Comparison of ENCODE assay signal across 24 cellular contexts in genomic region chr5:22341406-22341805, GRCh38.
"Had no signal": no experiment of that assay in that cellular context is flagged by ENCODE, and none has a peak within 500 bp of the region (broad histone marks: within the 10 kb centered on the region; RNA-seq: fewer than 3 reads in every experiment).

No MANE protein-coding gene starts in this region.

- H3K36me3 ChIP-seq: stomach, suprapubic skin, thoracic aorta, thyroid gland, tibial artery, tibial nerve, transverse colon, upper lobe of left lung, upper lobe of right lung, uterus, vagina had no signal

- DNase-seq: stimulated activated CD4-positive, alpha-beta T cell treated with anti-CD3 and anti-CD28 coated beads, Interleukin-2, amount 100 ng/mL, for 48 hours; stimulated activated CD4-positive, alpha-beta T cell treated with anti-CD3 and anti-CD28 coated beads, Interleukin-4, amount 100 ng/mL, for 1 hour; stimulated activated CD4-positive, alpha-beta T cell treated with anti-CD3 and anti-CD28 coated beads, Interleukin-4, amount 100 ng/mL, for 24 hours; stimulated activated CD4-positive, alpha-beta T cell treated with anti-CD3 and anti-CD28 coated beads, Interleukin-4, amount 100 ng/mL, for 4 hours; stimulated activated CD8-positive, alpha-beta memory T cell treated with anti-CD3 and anti-CD28 coated beads, Interleukin-4, amount 100 ng/mL, for 48 hours; stimulated activated naive B cell treated with anti-CD40 and anti-IgM and Interleukin-4, amounts not matched to agents 10 μg/mL and 1 μg/mL and 100 μg/mL, for 72 hours; stimulated activated naive CD4-positive, alpha-beta T cell; stimulated activated naive CD4-positive, alpha-beta T cell treated with Interleukin-2 at 50 U/mL for 16 hours; stimulated activated naive CD8-positive, alpha-beta T cell treated with anti-CD3 and anti-CD28 coated beads, Interleukin-15, amount 100 ng/mL, for 72 hours; stimulated activated naive CD8-positive, alpha-beta T cell treated with anti-CD3 and anti-CD28 coated beads, Interleukin-15, Interleukin-2, amounts not matched to agents 100 U/mL and 50 U/mL, for 24 hours; stomach; substantia nigra; testis; thyroid gland; tibial artery; transverse colon; trophoblast cell; upper lobe of left lung; upper lobe of right lung; uterus had no signal

- H3K9me3 ChIP-seq: suprapubic skin, testis, thoracic aorta, thyroid gland, tibial artery, transverse colon, upper lobe of right lung, uterus, vagina had no signal

- H3K4me3 ChIP-seq: stomach, suprapubic skin, testis, thoracic aorta, thyroid gland, tibial artery, tibial nerve, transverse colon, upper lobe of left lung, upper lobe of right lung, uterus, vagina had no signal

- H3K27me3 ChIP-seq: stomach, suprapubic skin, testis, thyroid gland, tibial artery, tibial nerve, transverse colon, upper lobe of left lung, upper lobe of right lung, uterus, vagina had no signal

- H3K4me1 ChIP-seq: stomach, suprapubic skin, testis, thyroid gland, tibial artery, tibial nerve, transverse colon, upper lobe of left lung, upper lobe of right lung, uterus, vagina had no signal

- H3K27ac ChIP-seq: stomach, suprapubic skin, testis, thoracic aorta, thyroid gland, tibial artery, tibial nerve, transverse colon, upper lobe of left lung, upper lobe of right lung, uterus, vagina had no signal
